22 cellular contexts compared by ENCODE assay signal in the genomic region with DNA sequence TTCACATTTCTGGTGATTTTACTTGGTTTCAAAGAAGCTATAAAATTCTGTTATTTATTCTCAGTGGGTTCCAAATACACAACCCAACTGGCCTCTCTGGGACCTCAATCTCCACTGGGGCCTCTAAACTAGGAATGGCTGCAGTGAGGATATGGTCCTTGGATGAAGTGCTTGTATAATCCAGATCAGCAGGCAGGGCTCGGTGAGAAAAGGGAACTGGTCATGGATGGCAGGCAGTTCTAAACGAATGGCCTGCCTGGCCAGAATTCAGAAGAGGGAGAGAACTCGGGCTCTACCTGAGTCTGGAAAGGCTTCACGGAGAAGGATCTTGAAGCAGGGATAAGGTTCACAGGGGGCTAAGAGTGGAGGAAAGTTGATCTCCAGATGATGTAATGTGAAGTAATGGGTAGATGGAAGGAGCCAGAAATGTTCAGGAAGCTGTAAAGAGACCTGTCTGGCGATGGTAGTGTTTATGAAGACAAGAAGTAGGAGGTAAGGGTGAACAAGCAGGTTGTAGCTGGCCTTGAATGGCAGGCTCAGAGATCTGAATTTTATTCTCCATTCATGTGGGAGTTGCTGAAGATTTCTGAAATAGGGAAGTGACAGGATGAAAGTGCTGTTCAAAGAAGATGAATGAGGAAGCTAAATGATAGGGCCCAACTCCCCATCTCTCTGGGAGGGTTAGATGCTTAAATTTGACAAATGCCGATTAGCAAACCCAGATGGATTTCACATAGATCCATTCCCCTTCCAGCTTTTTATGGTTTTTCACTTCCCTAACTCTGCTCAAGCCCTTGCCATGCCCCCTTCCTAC. TPM values are rescaled to one million over a fixed set of nuclear protein-coding genes. Genes with fewer than 3 reads are reported as not detected.
DNase-seq lines count a peak whose midpoint lies in the region; ATAC-seq, FAIRE-seq and TF ChIP-seq lines count a peak whose summit lies in the region.
"Had no signal": no experiment of that assay in that cellular context is flagged by ENCODE, and none has a peak within 500 bp of the region (broad histone marks: within the 10 kb centered on the region; RNA-seq: fewer than 3 reads in every experiment).

No MANE protein-coding gene starts in this region.

- 0 out of 4 replicates have a peak overlapping the region, but pooled peaks of 1 of the 2 experiments have one; percentile 64 for H4K8ac ChIP-seq in IMR-90 (ENCODE audit: low read depth in 2 of 2, low read length in 2 of 2)

- H3K79me1 ChIP-seq in IMR-90 (ENCODE audit: low read depth in 1 of 2, low read length in 2 of 2) = no peaks in the 10 kb centered on the region

- in situ Hi-C loops in IMR-90 (cut with MboI; ENCODE audit: low sequenced_read_pairs) = loop anchor here (10.0 kb wide), 1 partner anchor 200 kb away; no protein-coding TSS in a partner anchor
- in situ Hi-C loops in GM12878 (cut with MboI) = no loop called here

- H3K36me3 ChIP-seq in IMR-90 (ENCODE audit: control insufficient read depth, insufficient read depth, low read length) (no peaks in the 10 kb centered on the region), GM12878 (ENCODE audit: control insufficient read depth in 2 of 2, insufficient read depth in 2 of 2, low read length in 1 of 2) (no peaks in the 10 kb centered on the region), parathyroid adenoma (ENCODE audit: control insufficient read depth, insufficient read depth, low read length) (no peaks in the 10 kb centered on the region), body of pancreas (replicated peaks in 1 of 2; ENCODE audit: insufficient read depth in 1 of 2, low read depth in 2 of 2) (no peaks in the 10 kb centered on the region)

- no peak for FAIRE-seq in GM12878 (lab: Jason Lieb, UNC)
- FAIRE-seq: colon, endometrium had no signal

- POLR2A ChIA-PET in IMR-90 (lab: Charles Lee; ENCODE audit: unreplicated experiment) = no interaction called here
- POLR2A ChIA-PET in GM12878 (lab: Charles Lee) = interaction anchor here (0.5 kb wide), 1 partner anchor 66 kb away, joined by 5 read pairs; no protein-coding TSS in a partner anchor

- no peak for ATAC-seq in IMR-90 (ENCODE audit: low read depth)
- ATAC-seq in GM12878 = no peak
- no peak for ATAC-seq in body of pancreas
- no peak for ATAC-seq in HG03139 (IDR thresholded peaks at IDR 0.05; ENCODE audit: unreplicated experiment)
- ATAC-seq: CD8-positive, alpha-beta T cell; left colon; PC-3; psoas muscle had no signal

- H4K91ac ChIP-seq in IMR-90 (ENCODE audit: insufficient read depth, low read depth, low read length) = 0 out of 2 replicates have a peak overlapping the region, but pooled peaks have one; percentile 9

- DNase-seq in IMR-90 = no peak
- peak; percentile 79 for DNase-seq in OCI-M1 (lab: John Stamatoyannopoulos, UW)
- no peak for DNase-seq in GM12878 (ENCODE audit: low read depth, low spot score)
- DNase-seq in NCI-H510A treated with DMSO at 0.1 percent for 48 hours (lab: John Stamatoyannopoulos, UW) = no peak
- DNase-seq in DMS 273 treated with DMSO at 0.1 percent for 48 hours (lab: John Stamatoyannopoulos, UW) = no peak
- no peak for DNase-seq in body of pancreas
- DNase-seq: activated CD4-positive, CD25-positive, alpha-beta regulatory T cell treated with anti-CD3 and anti-CD28 coated beads, Interleukin-2, amount 50 U/mL, for 72 hours; CD8-positive, alpha-beta T cell; DND-41; H9; Karpas-422; left colon; NCI-H1105 treated with DMSO at 0.1 percent for 48 hours; NCI-H510A; PC-3; psoas muscle; stimulated activated CD4-positive, alpha-beta T cell treated with anti-CD3 and anti-CD28 coated beads, Interleukin-2, amount 100 ng/mL, for 48 hours; trophoblast cell had no signal

- no TSS peak for BruUV-seq in IMR-90 (replicated peaks; lab: Mats Ljungman, UMichigan)
- no TSS peak for BruUV-seq in GM12878 (replicated peaks; lab: Mats Ljungman, UMichigan)

- H3K4me3 ChIP-seq in IMR-90 (ENCODE audit: insufficient read depth, low read depth, low read length) (no peak overlapping the region), GM12878 (no peak overlapping the region), parathyroid adenoma (ENCODE audit: low read depth, low read length) (no peak overlapping the region), body of pancreas (no peak overlapping the region)
- H3K4me3 ChIP-seq: psoas muscle had no signal

- H3K79me2 ChIP-seq in GM12878 (ENCODE audit: control insufficient read depth, insufficient read depth, low read length) (no peaks in the 10 kb centered on the region), parathyroid adenoma (no peaks in the 10 kb centered on the region)

- no peak overlapping the region for H2BK5ac ChIP-seq in IMR-90 (ENCODE audit: low read depth, low read length, poor library complexity, severe bottlenecking)

- no peak for TF ChIP-seq POLR2A in IMR-90 (IDR thresholded peaks at IDR 0.05; ENCODE audit: low read depth, low read length)
- no peak for TF ChIP-seq POLR2A in GM12878 (IDR thresholded peaks at IDR 0.05; ENCODE audit: low read depth, low read length)
- no peak for TF ChIP-seq POLR2A in body of pancreas (IDR thresholded peaks at IDR 0.05)

- H3K4me2 ChIP-seq in IMR-90 (ENCODE audit: low read depth, low read length) (no peak overlapping the region), GM12878 (ENCODE audit: control insufficient read depth, insufficient read depth) (no peak overlapping the region), parathyroid adenoma (ENCODE audit: low read length) (no peak overlapping the region)

- H3K4ac ChIP-seq in IMR-90 (ENCODE audit: low read depth, low read length) = no peak overlapping the region

- H3K27me3 ChIP-seq in IMR-90 (ENCODE audit: control insufficient read depth, insufficient read depth, low read length) (no peaks in the 10 kb centered on the region), GM12878 (replicated peaks in 1 of 2; ENCODE audit: control insufficient read depth in 2 of 2, insufficient read depth in 2 of 2, low read length in 1 of 2) (no peaks in the 10 kb centered on the region), parathyroid adenoma (ENCODE audit: control insufficient read depth, insufficient read depth, low read length) (no peaks in the 10 kb centered on the region), body of pancreas (no peaks in the 10 kb centered on the region)

- CTCF ChIA-PET in IMR-90 (lab: Yijun Ruan, JAX) = interaction anchor here (1.7 kb wide), 1 partner anchor 204 kb away, joined by 5 read pairs; no protein-coding TSS in a partner anchor
- CTCF ChIA-PET in GM12878 (lab: Yijun Ruan, JAX) = interaction anchor here (1.2 to 3.2 kb wide), 8 partner anchors 7 to 360 kb away, joined by 3 to 14 read pairs (median 8); no protein-coding TSS in a partner anchor

- H2BK20ac ChIP-seq in IMR-90 (ENCODE audit: low read depth, low read length) = no peak overlapping the region

- no peak overlapping the region for H4K5ac ChIP-seq in IMR-90 (ENCODE audit: low read depth, low read length)

- no peak for TF ChIP-seq EP300 in GM12878 (IDR thresholded peaks at IDR 0.05; ENCODE audit: borderline replicate concordance in 1 of 2, control insufficient read depth in 1 of 2, low read depth in 2 of 2, low read length in 2 of 2)

- H3K9ac ChIP-seq in IMR-90 (ENCODE audit: low read depth, low read length) (no peak overlapping the region), GM12878 (ENCODE audit: control insufficient read depth, insufficient read depth, low read length) (no peak overlapping the region), parathyroid adenoma (no peak overlapping the region)

- 78% methylated on average over 4 of the region's 6 CpGs; no CpG with 5 or more reads in 1 of the 2 experiments for WGBS in IMR-90 (ENCODE audit: extremely low coverage in 2 of 2, insufficient read length in 1 of 2), 2 experiments
- WGBS in GM12878 (ENCODE audit: insufficient coverage, insufficient replicate concordance, low lambda C conversion rate, missing lambda C conversion rate) = 59% methylated on average over 6 of the region's 6 CpGs
- 74 to 77% methylated on average over 6 of the region's 6 CpGs for WGBS in body of pancreas, 2 donors

- no peak overlapping the region for H3K27ac ChIP-seq in IMR-90 (ENCODE audit: insufficient read depth, low read length)
- no peak overlapping the region for H3K27ac ChIP-seq in GM12878 (ENCODE audit: control insufficient read depth, insufficient read depth)
- no peak overlapping the region for H3K27ac ChIP-seq in parathyroid adenoma
- H3K27ac ChIP-seq in body of pancreas = no peak overlapping the region
- H3K27ac ChIP-seq: psoas muscle had no signal

- TF ChIP-seq RAD21 in IMR-90 (IDR thresholded peaks at IDR 0.05; ENCODE audit: low read length) (no peak), GM12878 (IDR thresholded peaks at IDR 0.05; ENCODE audit: insufficient read depth, low read depth, low read length) (no peak)

- H2BK15ac ChIP-seq in IMR-90 (ENCODE audit: low read depth, low read length) = no peak overlapping the region

- H3K9me1 ChIP-seq in IMR-90 (ENCODE audit: insufficient read depth, low read length) = no peaks in the 10 kb centered on the region

- H2AK9ac ChIP-seq in IMR-90 (replicated peaks; ENCODE audit: low read depth, low read length, poor library complexity) = no peak overlapping the region

- H4K20me1 ChIP-seq in IMR-90 (ENCODE audit: insufficient read depth, low read length) = no peaks in the 10 kb centered on the region
- no peaks in the 10 kb centered on the region for H4K20me1 ChIP-seq in GM12878 (ENCODE audit: control insufficient read depth, insufficient read depth)

- no peak overlapping the region for H3K56ac ChIP-seq in IMR-90 (ENCODE audit: extremely low read depth, insufficient read depth, low read length)

- H3K18ac ChIP-seq in IMR-90 (ENCODE audit: low read depth, low read length) = no peak overlapping the region

- H3K4me1 ChIP-seq in IMR-90 (ENCODE audit: control insufficient read depth, insufficient read depth, low read length) (no peaks in the 10 kb centered on the region), GM12878 (ENCODE audit: control insufficient read depth, insufficient read depth, low read length) (no peaks in the 10 kb centered on the region), parathyroid adenoma (peaks cover 7% of the 10 kb centered on the region), body of pancreas (no peaks in the 10 kb centered on the region)

- SMC1A ChIA-PET in GM12878 (lab: Charles Lee; ENCODE audit: uncharacterized antibody, unreplicated experiment) = interaction anchor here (0.8 to 2.1 kb wide), 7 partner anchors 14 to 541 kb away, joined by 3 to 7 read pairs (median 4); no protein-coding TSS in a partner anchor

- dilution Hi-C loops in IMR-90 (cut with HindIII; ENCODE audit: low sequenced_read_pairs, unreplicated experiment) = no loop called here

- no peak overlapping the region for H2AK5ac ChIP-seq in IMR-90 (ENCODE audit: low read depth, low read length)

- RAD21 ChIA-PET in GM12878 (lab: Charles Lee; ENCODE audit: unreplicated experiment) = interaction anchor here (0.8 to 2.4 kb wide), 3 partner anchors 32 to 359 kb away, joined by 4 to 8 read pairs (median 8); a partner anchor contains a TSS

- no peak overlapping the region for H2AFZ ChIP-seq in IMR-90 (replicated peaks; ENCODE audit: low read length, poor library complexity)
- no peak overlapping the region for H2AFZ ChIP-seq in GM12878 (ENCODE audit: control insufficient read depth, low read depth, low read length)
- peak overlapping the region; percentile 52 for H2AFZ ChIP-seq in parathyroid adenoma

- H3K9me3 ChIP-seq in IMR-90 (ENCODE audit: control insufficient read depth, insufficient read depth, low read length) = peaks cover under 1% of the 10 kb centered on the region; the same call in 1 of the 2 replicates
- peaks cover 1% of the 10 kb centered on the region; the same call in 1 of the 3 replicates for H3K9me3 ChIP-seq in GM12878 (replicated peaks; ENCODE audit: control insufficient read depth, insufficient read depth, low read length)
- no peaks in the 10 kb centered on the region for H3K9me3 ChIP-seq in parathyroid adenoma (ENCODE audit: control insufficient read depth, low read length)
- no peaks in the 10 kb centered on the region for H3K9me3 ChIP-seq in body of pancreas

- H2BK120ac ChIP-seq in IMR-90 (ENCODE audit: low read depth, low read length) = no peak overlapping the region

- no peak overlapping the region for H3K14ac ChIP-seq in IMR-90 (replicated peaks; ENCODE audit: low read depth, low read length)

- H3K23ac ChIP-seq in IMR-90 (ENCODE audit: low read depth, low read length) = no peak overlapping the region

- TF ChIP-seq CTCF in IMR-90 (conservative IDR thresholded peaks at IDR 0.05; ENCODE audit: low read depth, low read length) (no peak), GM12878 (IDR thresholded peaks at IDR 0.05 in 2 of 3, conservative IDR thresholded peaks at IDR 0.05 in 1 of 3; ENCODE audit: control insufficient read depth in 2 of 3, extremely low read depth in 1 of 3, insufficient read depth in 1 of 3, low read depth in 3 of 3, low read length in 3 of 3) (no peak), parathyroid adenoma (IDR thresholded peaks at IDR 0.05) (no peak), body of pancreas (IDR thresholded peaks at IDR 0.05) (no peak)

- intact Hi-C loops in IMR-90 (cut with micrococcal nuclease) = no loop called here
- intact Hi-C loops in GM12878 (cut with micrococcal nuclease; ENCODE audit: unreplicated experiment) = no loop called here
- intact Hi-C loops in body of pancreas (cut with DNase I) = no loop called here

RNA-seq across cellular contexts. Expression of a gene that starts 31.5 kb away (rescaled TPM):
- total RNA-seq in IMR-90 (2012; rRNA removed) (41.0 and 46.7 TPM in 2 replicates), GM12878 (2014; rRNA removed) (26.9 and 28.5 TPM in 2 replicates), GM12878 (2014; rRNA removed; fragmentation: Illumina TruSeq; extraction: Trizol) (30.3 and 32.3 TPM in 2 replicates), GM12878 (2021) (25.3 and 26.8 TPM in 2 replicates), body of pancreas (10 to 100 TPM; 24.4 to 28.0 TPM)
- polyA plus RNA-seq in IMR-90 (2012; rRNA removed) (18.1 and 21.6 TPM in 2 replicates), GM12878 (2011; rRNA removed) (30.3 and 41.6 TPM in 2 replicates), GM12878 (2014; fragmentation: Illumina TruSeq; extraction: Trizol) (27.6 and 35.8 TPM in 2 replicates), GM12878 (2014; fragmentation: Nextera tagmentation; extraction: Ambion mirVana) (1 to 10 TPM; 4.6 to 5.6 TPM), GM12878 (2014; rRNA removed) (14.8 and 18.2 TPM in 2 replicates), GM12878 (2016; fragmentation: Nextera tagmentation; extraction: Ambion mirVana) (10 to 100 TPM; 23.4 to 25.2 TPM)
- 6.1 and 6.7 TPM in 2 replicates for polyA plus RNA-seq in IMR-90 (2012; cell fraction: cytosol; rRNA removed)
- polyA plus RNA-seq in IMR-90 (2012; cell fraction: nucleus; rRNA removed; ENCODE audit: low replicate concordance) = 2.8 and 17.3 TPM in 2 replicates
- total RNA-seq in GM12878 (2013; cell fraction: nucleolus; rRNA removed) = 79.6 and 85.6 TPM in 2 replicates
- polyA plus RNA-seq in GM12878 (2011; ENCODE audit: low read depth) = 11.7 TPM
- polyA plus RNA-seq in GM12878 (2011; cell fraction: cytosol; rRNA removed) = 16.8 and 21.9 TPM in 2 replicates
- 18.3 and 20.8 TPM in 2 replicates for polyA plus RNA-seq in GM12878 (2011; cell fraction: nucleus; rRNA removed)
- 15.4 and 22.1 TPM in 2 replicates for polyA plus RNA-seq in GM12878 (2012)
- polyA minus RNA-seq in GM12878 (2011; rRNA and poly(A)+ RNA removed) = 45.6 and 46.3 TPM in 2 replicates
- polyA minus RNA-seq in GM12878 (2011; cell fraction: cytosol; rRNA and poly(A)+ RNA removed) = 14.7 and 15.4 TPM in 2 replicates
- polyA minus RNA-seq in GM12878 (2011; cell fraction: nucleus; rRNA and poly(A)+ RNA removed) = 28.4 and 38.5 TPM in 2 replicates
